15 cellular contexts compared by ENCODE assay signal in genomic region chr17:43601280-43602050, GRCh38. TPM values are rescaled to one million over a fixed set of nuclear protein-coding genes. Genes with fewer than 3 reads are reported as not detected.
DNase-seq lines count a peak whose midpoint lies in the region; ATAC-seq, FAIRE-seq and TF ChIP-seq lines count a peak whose summit lies in the region.
"Had no signal": no experiment of that assay in that cellular context is flagged by ENCODE, and none has a peak within 500 bp of the region (broad histone marks: within the 10 kb centered on the region; RNA-seq: fewer than 3 reads in every experiment).

No MANE protein-coding gene starts in this region.

- ATAC-seq in HepG2 = no peak
- no peak for ATAC-seq in right lobe of liver
- peak; percentile 32 for ATAC-seq in esophagus mucosa
- no peak for ATAC-seq in GM21786 (IDR thresholded peaks at IDR 0.05; ENCODE audit: unreplicated experiment)
- no peak for ATAC-seq in HG03045 (IDR thresholded peaks at IDR 0.05; ENCODE audit: unreplicated experiment)
- ATAC-seq: lower lobe of right lung, upper lobe of right lung had no signal

- 72% methylated on average over 10 of the region's 10 CpGs for WGBS in HepG2 (ENCODE audit: low lambda C conversion rate)
- WGBS in right lobe of liver (ENCODE audit: insufficient coverage, low coverage, low lambda C conversion rate, missing lambda C conversion rate) = 72% methylated on average over 10 of the region's 10 CpGs

- FAIRE-seq in HepG2 (lab: Jason Lieb, UNC) = no peak

- BruUV-seq in HepG2 (replicated peaks; lab: Mats Ljungman, UMichigan) = no TSS peak

- H3K4me2 ChIP-seq in HepG2 (ENCODE audit: low read depth, low read length) = no peak overlapping the region

- H3K27me3 ChIP-seq in HepG2 (ENCODE audit: control insufficient read depth in 1 of 2, insufficient read depth in 2 of 2, low read length in 2 of 2) (no peaks in the 10 kb centered on the region), right lobe of liver (no peaks in the 10 kb centered on the region), muscle layer of colon (ENCODE audit: control insufficient read depth in 1 of 2, insufficient read depth in 2 of 2, low read length in 2 of 2) (no peaks in the 10 kb centered on the region)
- H3K27me3 ChIP-seq: brain microvascular endothelial cell, upper lobe of right lung had no signal

- DNase-seq in HepG2 (ENCODE audit: low spot score) (no peak), right lobe of liver (no peak), NCI-H1694 treated with DMSO at 0.1 percent for 48 hours (lab: John Stamatoyannopoulos, UW) (no peak), DMS114 treated with DMSO at 0.1 percent for 48 hours (lab: John Stamatoyannopoulos, UW; ENCODE audit: unreplicated experiment) (no peak)
- DNase-seq: activated CD4-positive, alpha-beta T cell treated with anti-CD3 and anti-CD28 coated beads, Interleukin-2, amount 10 ng/mL, durations not matched to agents 7 days and 5 days; activated T-cell treated with anti-CD3 and anti-CD28 coated beads, Interleukin-2, amount 50 U/mL, for 48 hours; brain microvascular endothelial cell; effector memory CD4-positive, alpha-beta T cell; lower lobe of right lung; NCI-H1048; upper lobe of right lung had no signal

- POLR2A ChIA-PET in HepG2 (lab: Yijun Ruan, JAX) = interaction anchor here (0.9 kb wide), 2 partner anchors 34 to 69 kb away, joined by 3 to 5 read pairs; no protein-coding TSS in a partner anchor

- H3K9me3 ChIP-seq in HepG2 (ENCODE audit: low read length) (no peaks in the 10 kb centered on the region), right lobe of liver (no peaks in the 10 kb centered on the region), muscle layer of colon (ENCODE audit: low read length) (no peaks in the 10 kb centered on the region)
- H3K9me3 ChIP-seq: lower lobe of right lung, upper lobe of right lung had no signal

- H3K79me2 ChIP-seq in HepG2 (ENCODE audit: insufficient read depth, low read length) = no peaks in the 10 kb centered on the region

- H3K27ac ChIP-seq in HepG2 (ENCODE audit: extremely low read length, insufficient read depth, low read length) = no peak overlapping the region
- H3K27ac ChIP-seq in right lobe of liver = no peak overlapping the region
- peak overlapping the region; percentile 48 for H3K27ac ChIP-seq in muscle layer of colon (ENCODE audit: low read depth, low read length)
- H3K27ac ChIP-seq: brain microvascular endothelial cell, lower lobe of right lung, upper lobe of right lung had no signal

- TF ChIP-seq RAD21 in HepG2 (CRISPR knock-in tag; IDR thresholded peaks at IDR 0.05) = no peak

- no peak for TF ChIP-seq CTCF in HepG2 (CRISPR knock-in tag; IDR thresholded peaks at IDR 0.05)
- TF ChIP-seq CTCF in right lobe of liver (IDR thresholded peaks at IDR 0.05) = no peak

- TF ChIP-seq EP300 in HepG2 (IDR thresholded peaks at IDR 0.05; ENCODE audit: low read depth in 2 of 2, low read length in 2 of 2) = no peak
- no peak for TF ChIP-seq EP300 in HepG2 (CRISPR knock-in tag; IDR thresholded peaks at IDR 0.05; ENCODE audit: borderline replicate concordance)

- H3K36me3 ChIP-seq in HepG2 (replicated peaks in 1 of 2; ENCODE audit: control insufficient read depth in 1 of 2, insufficient read depth in 2 of 2, low read length in 2 of 2) (no peaks in the 10 kb centered on the region), right lobe of liver (no peaks in the 10 kb centered on the region), muscle layer of colon (ENCODE audit: insufficient read depth, low read length) (no peaks in the 10 kb centered on the region)
- H3K36me3 ChIP-seq: brain microvascular endothelial cell, lower lobe of right lung, upper lobe of right lung had no signal

- CTCF ChIA-PET in HepG2 (lab: Yijun Ruan, JAX; ENCODE audit: low intra/inter-chr PET ratio, low total read pairs) = no interaction called here

- H3K9ac ChIP-seq in HepG2 (ENCODE audit: insufficient read depth, low read depth, low read length) (no peak overlapping the region), muscle layer of colon (ENCODE audit: low read length) (peak overlapping the region; percentile 43)

- no peaks in the 10 kb centered on the region for H4K20me1 ChIP-seq in HepG2 (ENCODE audit: insufficient read depth, low read length)

- H3K4me3 ChIP-seq in HepG2 (replicated peaks in 1 of 3; ENCODE audit: insufficient read depth in 1 of 3, low read depth in 2 of 3, low read length in 3 of 3) (no peak overlapping the region), right lobe of liver (no peak overlapping the region), muscle layer of colon (ENCODE audit: low read depth in 1 of 2, low read length in 2 of 2) (no peak overlapping the region)
- H3K4me3 ChIP-seq: lower lobe of right lung, upper lobe of right lung had no signal

- intact Hi-C loops in HepG2 (cut with micrococcal nuclease; ENCODE audit: unreplicated experiment) = no loop called here
- intact Hi-C loops in right lobe of liver (cut with DNase I) = no loop called here

- no peak overlapping the region for H2AFZ ChIP-seq in HepG2 (ENCODE audit: low read length)

- in situ Hi-C loops in HepG2 (cut with HindIII; ENCODE audit: extremely low pct_ligation_motif_present, low pct_unique_long_range_greater_than_20kb) = no loop called here

- no peak for TF ChIP-seq POLR2A in HepG2 (IDR thresholded peaks at IDR 0.05; ENCODE audit: insufficient read depth in 1 of 2, low read depth in 2 of 2, low read length in 2 of 2)
- no peak for TF ChIP-seq POLR2A in right lobe of liver (IDR thresholded peaks at IDR 0.05)

- H3K4me1 ChIP-seq in HepG2 (ENCODE audit: insufficient read depth, low read length) = peaks cover 46% of the 10 kb centered on the region
- no peaks in the 10 kb centered on the region for H3K4me1 ChIP-seq in right lobe of liver
- H3K4me1 ChIP-seq in muscle layer of colon (ENCODE audit: insufficient read depth, low read length) = peaks cover 34% of the 10 kb centered on the region
- H3K4me1 ChIP-seq: lower lobe of right lung, upper lobe of right lung had no signal

TF ChIP-seq in HepG2, 621 proteins besides CTCF, POLR2A, EP300 and RAD21:
- TF ChIP-seq NFYB (CRISPR knock-in tag; IDR thresholded peaks at IDR 0.05) (no peak), ZNF558 (CRISPR knock-in tag; IDR thresholded peaks at IDR 0.05; ENCODE audit: borderline replicate concordance) (no peak), ATF7 (IDR thresholded peaks at IDR 0.05) (peak; percentile 89), ATF7 (CRISPR knock-in tag; IDR thresholded peaks at IDR 0.05) (no peak)

RNA-seq across cellular contexts. Expression of gene ETV4, which starts 55.3 kb away (rescaled TPM):
- 126 and 128 TPM in 2 replicates for total RNA-seq in HepG2 (2016; rRNA removed; fragmentation: Illumina TruSeq; extraction: Trizol)
- 59.4 and 72.0 TPM in 2 replicates for total RNA-seq in HepG2 (2016; cell fraction: cytosol; rRNA removed; fragmentation: Illumina TruSeq; extraction: Trizol; ENCODE audit: low read depth)
- total RNA-seq in HepG2 (2016; cell fraction: insoluble cytoplasmic fraction; rRNA removed; fragmentation: Illumina TruSeq; extraction: Trizol) = 106 and 130 TPM in 2 replicates
- 149 and 180 TPM in 2 replicates for total RNA-seq in HepG2 (2016; cell fraction: membrane; rRNA removed; fragmentation: Illumina TruSeq; extraction: Trizol)
- total RNA-seq in HepG2 (2016; cell fraction: nucleus; rRNA removed; fragmentation: Illumina TruSeq; extraction: Trizol) = 70.8 and 88.4 TPM in 2 replicates
- polyA plus RNA-seq in HepG2 (2011; rRNA removed) = 330 and 361 TPM in 2 replicates
- polyA plus RNA-seq in HepG2 (2011; cell fraction: cytosol; rRNA removed) = 170 and 232 TPM in 2 replicates
- polyA plus RNA-seq in HepG2 (2011; cell fraction: nucleus; rRNA removed) = 463 and 506 TPM in 2 replicates
- polyA plus RNA-seq in HepG2 (2012) = 277 and 289 TPM in 2 replicates
- polyA plus RNA-seq in HepG2 (2016; cell fraction: cytosol; fragmentation: Illumina TruSeq; extraction: Trizol; ENCODE audit: low read depth) = 120 and 136 TPM in 2 replicates
- 164 and 205 TPM in 2 replicates for polyA plus RNA-seq in HepG2 (2016; cell fraction: insoluble cytoplasmic fraction; fragmentation: Illumina TruSeq; extraction: Trizol; ENCODE audit: low read depth)
- 212 and 220 TPM in 2 replicates for polyA plus RNA-seq in HepG2 (2016; cell fraction: membrane; fragmentation: Illumina TruSeq; extraction: Trizol; ENCODE audit: low read depth)
- polyA plus RNA-seq in HepG2 (2016; cell fraction: nucleus; fragmentation: Illumina TruSeq; extraction: Trizol; ENCODE audit: insufficient read depth, low read depth) = 278 and 294 TPM in 2 replicates
- 3.5 and 231 TPM in 2 replicates for polyA minus RNA-seq in HepG2 (2011; rRNA and poly(A)+ RNA removed; ENCODE audit: low replicate concordance)
- 120 and 134 TPM in 2 replicates for polyA minus RNA-seq in HepG2 (2011; cell fraction: cytosol; rRNA and poly(A)+ RNA removed)
- 97.1 and 102 TPM in 2 replicates for polyA minus RNA-seq in HepG2 (2011; cell fraction: nucleus; rRNA and poly(A)+ RNA removed)
- total RNA-seq in right lobe of liver = 1 to 10 TPM in 1 of 6 experiments, under 1 TPM in 4, not detected in 1; 0.42 to 1.4 (median 0.80) TPM
- total RNA-seq in esophagus mucosa = 5.7 TPM
